ENCODE assay signal across 2 cellular contexts in genomic region chr4:77973657-77974056, GRCh38.
DNase-seq lines count a peak whose midpoint lies in the region; ATAC-seq, FAIRE-seq and TF ChIP-seq lines count a peak whose summit lies in the region.
"Not testable (repeated sequence)": the region's sequence is repeated elsewhere in the genome, so short reads cannot be mapped to it uniquely, and the experiment has no call there.

No MANE protein-coding gene starts in this region.

- not testable (repeated sequence) for BruUV-seq in K562 (replicated peaks; lab: Mats Ljungman, UMichigan)

- H3K27ac ChIP-seq in HEK293 (ENCODE audit: extremely low read depth, low read depth, low read length); K562 (ENCODE audit: extremely low read depth, low read depth, low read length): not testable (repeated sequence)

- H3K4me1 ChIP-seq in HEK293 (ENCODE audit: control insufficient read depth, insufficient read depth, low read length); K562 (replicated peaks in 1 of 2; ENCODE audit: control insufficient read depth in 2 of 2, insufficient read depth in 2 of 2, low read length in 2 of 2): not testable (repeated sequence)

- intact Hi-C loops in K562 (cut with micrococcal nuclease), result not testable (repeated sequence)

- not testable (repeated sequence) for H3K9ac ChIP-seq in K562 (ENCODE audit: insufficient read depth in 1 of 2, low read depth in 2 of 2, low read length in 2 of 2)

- H3K36me3 ChIP-seq in HEK293 (ENCODE audit: control insufficient read depth in 2 of 2, insufficient read depth in 1 of 2, low read length in 2 of 2); K562 (ENCODE audit: control insufficient read depth, insufficient read depth, low read length): not testable (repeated sequence)

- in situ Hi-C loops in K562 (cut with MboI), result not testable (repeated sequence)

- not testable (repeated sequence) for H3K4me2 ChIP-seq in K562 (ENCODE audit: insufficient read depth, low read length)

- H4K20me1 ChIP-seq in K562 (replicated peaks; ENCODE audit: control insufficient read depth, insufficient read depth, low read length), result not testable (repeated sequence)

- CTCF ChIA-PET in HEK293 (lab: Yijun Ruan, JAX); K562 (lab: Yijun Ruan, JAX; ENCODE audit: low intra/inter-chr PET ratio): not testable (repeated sequence)

- not testable (repeated sequence) for TF ChIP-seq POLR2A in K562 (conservative IDR thresholded peaks at IDR 0.05)

- not testable (repeated sequence) for H3K79me2 ChIP-seq in K562 (ENCODE audit: control insufficient read depth, insufficient read depth, low read length)

- not testable (repeated sequence) for FAIRE-seq in K562 (lab: Jason Lieb, UNC)

- not testable (repeated sequence) for TF ChIP-seq CTCF in HEK293 (tag by site-specific recombination; IDR thresholded peaks at IDR 0.05); K562 (IDR thresholded peaks at IDR 0.05 in 2 of 3, conservative IDR thresholded peaks at IDR 0.05 in 1 of 3; ENCODE audit: insufficient read depth in 2 of 3, low read depth in 1 of 3, low read length in 3 of 3)

- H3K9me1 ChIP-seq in K562 (ENCODE audit: control insufficient read depth, insufficient read depth, low read length), result not testable (repeated sequence)

- not testable (repeated sequence) for H3K4me3 ChIP-seq in HEK293 (ENCODE audit: low read depth, low read length); K562

- H2AFZ ChIP-seq in K562 (ENCODE audit: low read depth, low read length), result not testable (repeated sequence)

- H3K27me3 ChIP-seq in K562 (ENCODE audit: control insufficient read depth in 2 of 2, insufficient read depth in 2 of 2, low read length in 2 of 2), result not testable (repeated sequence)

- not testable (repeated sequence) for TF ChIP-seq RAD21 in K562 (CRISPR knock-in tag; conservative IDR thresholded peaks at IDR 0.05 in 1 of 2, IDR thresholded peaks at IDR 0.05 in 1 of 2)

- not testable (repeated sequence) for DNase-seq in K562 (ENCODE audit: extremely low read depth in 1 of 4, low spot score in 3 of 4)

- POLR2A ChIA-PET in HEK293 (lab: Yijun Ruan, JAX); K562 (lab: Yijun Ruan, JAX): not testable (repeated sequence)

- not testable (repeated sequence) for H3K9me3 ChIP-seq in HEK293 (ENCODE audit: control insufficient read depth, insufficient read depth, low read depth, low read length); K562 (replicated peaks; ENCODE audit: control insufficient read depth, insufficient read depth, low read depth, low read length)

- 18% methylated on average over 1 of the region's 1 CpG for WGBS in K562 (ENCODE audit: insufficient coverage, low coverage, missing lambda C conversion rate)

- not testable (repeated sequence) for ATAC-seq in K562

- not testable (repeated sequence) for TF ChIP-seq EP300 in K562 (IDR thresholded peaks at IDR 0.05; ENCODE audit: low read length)

TF ChIP-seq in HEK293, 187 proteins besides CTCF, POLR2A, EP300 and RAD21:
- peak; percentile 63 for TF ChIP-seq ZNF146 (tag by site-specific recombination; IDR thresholded peaks at IDR 0.05)

TF ChIP-seq in K562, 482 proteins besides CTCF, POLR2A, EP300 and RAD21:
- TF ChIP-seq ZNF146 (CRISPR knock-in tag; IDR thresholded peaks at IDR 0.05; ENCODE audit: unreplicated experiment), result peak; percentile 93
